In the genomic region with DNA sequence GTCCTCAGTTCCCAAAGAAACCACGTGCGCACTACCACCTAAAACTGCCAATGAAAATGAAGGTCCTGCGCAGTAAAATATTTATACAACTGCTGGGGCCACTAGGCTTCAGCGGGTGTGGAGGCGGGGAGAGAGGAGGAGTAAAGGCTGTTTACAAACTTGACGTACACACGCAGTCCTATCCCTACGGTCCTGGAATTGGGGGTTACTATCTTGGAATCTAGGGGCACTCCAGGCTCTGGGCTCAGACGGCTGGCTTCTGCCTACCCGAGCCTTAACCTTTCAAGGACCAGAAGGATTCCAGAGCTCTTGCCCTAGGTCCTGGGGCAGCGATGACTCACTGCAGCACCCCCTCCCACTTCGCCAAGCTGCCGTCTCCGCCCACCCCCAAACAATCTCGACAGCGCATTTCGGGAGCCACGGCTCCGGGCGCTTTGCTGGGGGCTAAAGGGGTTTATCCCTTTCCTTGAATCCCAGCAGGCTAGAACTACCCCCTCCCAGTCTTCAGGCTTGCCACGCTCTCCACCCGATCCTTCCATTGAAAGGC, we compare ENCODE assay signal across 8 cellular contexts. TPM values are rescaled to one million over a fixed set of nuclear protein-coding genes. Genes with fewer than 3 reads are reported as not detected.
A peak's percentile ranks its signal among the peaks of the same experiment; 100 is the strongest.
DNase-seq lines count a peak whose midpoint lies in the region; ATAC-seq and TF ChIP-seq lines count a peak whose summit lies in the region.

No MANE protein-coding gene starts in this region.

- H3K4me1 ChIP-seq in HUES64 (ENCODE audit: insufficient read depth, low read length) (peaks cover 49% of the 10 kb centered on the region), left lung (peaks cover 3 to 18% of the 10 kb centered on the region in 2 donors), stomach smooth muscle (ENCODE audit: control insufficient read depth, insufficient read depth, low read length) (peaks cover 21% of the 10 kb centered on the region)

- DNase-seq in ecto neural progenitor cell (ENCODE audit: low spot score) (peak; percentile 73), left lung (peak; percentile 50 to 71), Kasumi-1 (lab: John Stamatoyannopoulos, UW) (no peak), NCI-H748 (lab: John Stamatoyannopoulos, UW; ENCODE audit: unreplicated experiment) (no peak)
- DNase-seq in activated CD4-positive, alpha-beta T cell treated with anti-CD3 and anti-CD28 coated beads for 4 hours = no peak

- 11% methylated on average over 22 of the region's 22 CpGs for WGBS in HUES64

- peaks cover 2% of the 10 kb centered on the region; the same call in 1 of the 2 replicates for H3K36me3 ChIP-seq in HUES64 (ENCODE audit: insufficient read depth, low read length)
- H3K36me3 ChIP-seq in left lung = peaks cover 0 to 18% of the 10 kb centered on the region in 2 donors
- peaks cover 0 to 2% of the 10 kb centered on the region in 2 donors for H3K36me3 ChIP-seq in stomach smooth muscle (ENCODE audit: control insufficient read depth in 2 of 2, insufficient read depth in 2 of 2, low read length in 2 of 2)

- H3K27me3 ChIP-seq in HUES64 (ENCODE audit: insufficient read depth, low read length) = peaks cover 91% of the 10 kb centered on the region
- peaks cover 0 to 42% of the 10 kb centered on the region in 2 donors for H3K27me3 ChIP-seq in left lung
- H3K27me3 ChIP-seq in stomach smooth muscle (ENCODE audit: control insufficient read depth in 1 of 2, insufficient read depth in 2 of 2, low read length in 2 of 2) = no peaks in the 10 kb centered on the region

- H3K27ac ChIP-seq in HUES64 (ENCODE audit: low read depth, low read length) = no peak overlapping the region
- peak overlapping the region; percentile 87 to 97 for H3K27ac ChIP-seq in left lung
- H3K27ac ChIP-seq in stomach smooth muscle (ENCODE audit: low read length) = peak overlapping the region; percentile 99

- H3K9ac ChIP-seq in HUES64 (ENCODE audit: low read depth, low read length) = no peak overlapping the region
- peak overlapping the region; percentile 99 for H3K9ac ChIP-seq in stomach smooth muscle (ENCODE audit: low read length in 2 of 2)

- no peak for TF ChIP-seq CTCF in left lung (IDR thresholded peaks at IDR 0.05)

- H3K4me3 ChIP-seq in HUES64 (ENCODE audit: low read length) (peak overlapping the region; percentile 62), left lung (peak overlapping the region; percentile 43 to 59), stomach smooth muscle (ENCODE audit: low read length in 2 of 2) (peak overlapping the region; percentile 94 to 95)

- intact Hi-C loops in left lung (cut with DNase I) = loop anchor here in 1 of 2 donors (10.0 kb wide), 2 partner anchors 480 to 560 kb away; no protein-coding TSS in a partner anchor

- ATAC-seq in left lung (peak; percentile 23), HG03565 (IDR thresholded peaks at IDR 0.05; ENCODE audit: unreplicated experiment) (no peak)

- H3K9me3 ChIP-seq in HUES64 (ENCODE audit: insufficient read depth, low read depth, low read length) = no peaks in the 10 kb centered on the region
- H3K9me3 ChIP-seq in left lung = no peaks in the 10 kb centered on the region
- no peaks in the 10 kb centered on the region for H3K9me3 ChIP-seq in stomach smooth muscle (ENCODE audit: control insufficient read depth in 2 of 2, low read length in 2 of 2)

RNA-seq across cellular contexts. Expression of gene ADAMTS9, which starts 3.0 kb away (rescaled TPM):
- 4.4 TPM for polyA plus RNA-seq in HUES64 (2013, experiment 1 of 2)
- polyA plus RNA-seq in HUES64 (2013, experiment 2 of 2) = 7.8 TPM
- 10 to 100 TPM; 36.3 to 36.9 TPM for total RNA-seq in left lung

Comparison
In these comparisons a context has a peak if more than half of its experiments do, and no peak if none do; other contexts are left out.
1. DNase-seq: peak in ecto neural progenitor cell (single experiment) and left lung (2 of 2); none in activated CD4-positive, alpha-beta T cell treated with anti-CD3 and anti-CD28 coated beads for 4 hours (0 of 2), Kasumi-1 (0 of 2) and NCI-H748 (single experiment).
2. Peak in every context shown above with its lines, with median percentiles within 50 percentile points of each other: H3K4me3 ChIP-seq.